In the genomic region with DNA sequence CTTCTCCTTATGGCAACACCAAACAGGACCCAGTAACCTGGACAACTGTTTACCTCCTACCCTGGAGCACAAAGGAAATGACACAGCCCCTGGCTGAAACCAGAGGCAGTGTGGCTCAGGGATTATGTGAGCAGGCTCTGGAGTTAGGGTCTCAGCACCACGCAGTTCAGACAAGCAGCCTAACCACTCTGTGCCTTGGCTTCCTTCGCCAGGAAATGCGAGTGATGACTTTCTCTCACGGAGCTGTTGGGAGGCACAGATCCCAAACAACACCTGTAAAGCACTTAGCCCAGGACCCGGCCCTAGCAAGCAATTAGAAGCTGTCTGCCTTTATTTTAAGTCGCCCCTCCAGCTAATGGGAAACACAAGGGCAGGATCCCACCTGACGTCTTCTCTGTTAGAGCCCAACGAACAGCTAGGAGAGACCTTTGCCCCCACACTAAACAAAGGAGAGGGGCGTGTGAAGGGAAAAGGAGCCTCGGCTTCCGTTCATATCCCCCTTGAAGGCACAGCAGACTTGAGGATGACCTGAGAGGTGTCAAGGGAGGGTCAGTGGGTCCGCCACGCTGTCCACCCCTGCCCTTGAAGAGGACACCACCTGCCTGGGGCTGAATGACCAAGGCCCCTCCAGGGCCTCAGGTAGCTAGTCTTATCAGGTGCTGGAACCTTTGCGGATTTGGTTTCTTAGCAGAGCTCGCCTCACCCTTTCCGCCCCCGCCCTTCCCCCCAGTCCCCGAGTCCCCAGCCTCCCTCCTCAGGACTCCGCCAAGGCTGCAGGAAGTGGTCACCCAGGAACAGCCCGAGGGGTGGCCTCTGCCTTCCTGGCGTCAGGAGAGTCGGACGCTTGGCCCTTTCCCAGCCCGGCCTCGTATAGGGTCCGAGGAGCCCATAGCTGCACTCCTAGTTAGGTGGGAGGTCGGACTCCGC, we compare ENCODE assay signal across 8 cellular contexts. TPM values are rescaled to one million over a fixed set of nuclear protein-coding genes. Genes with fewer than 3 reads are reported as not detected.
DNase-seq lines count a peak whose midpoint lies in the region; ATAC-seq and TF ChIP-seq lines count a peak whose summit lies in the region.

No MANE protein-coding gene starts in this region.

- CTCF ChIA-PET in PC-3 (lab: Charles Lee), result interaction anchor here (0.6 to 1.6 kb wide), 4 partner anchors 9 to 651 kb away, joined by 3 to 9 read pairs (median 4); no protein-coding TSS in a partner anchor

- WGBS in adipose tissue, 3 donors, result 5 to 10% (median 9%) methylated on average over 28 of the region's 28 CpGs

- H3K27me3 ChIP-seq in PC-3 (ENCODE audit: low read length), result no peaks in the 10 kb centered on the region
- H3K27me3 ChIP-seq in right atrium auricular region, result no peaks in the 10 kb centered on the region

- DNase-seq in AG09309 (ENCODE audit: low read depth) (no peak), PC-3 (peak; percentile 91), right atrium auricular region (ENCODE audit: low spot score) (no peak), putamen (ENCODE audit: low spot score) (peak; percentile 23)

- ATAC-seq in GM21529 (IDR thresholded peaks at IDR 0.05; ENCODE audit: unreplicated experiment) (peak; percentile 35), PC-3 (peak; percentile 54), HG03108 (IDR thresholded peaks at IDR 0.05; ENCODE audit: unreplicated experiment) (no peak), GM21576 (IDR thresholded peaks at IDR 0.05; ENCODE audit: unreplicated experiment) (no peak)

- H3K9me3 ChIP-seq in PC-3 (ENCODE audit: low read length) (no peaks in the 10 kb centered on the region), right atrium auricular region (no peaks in the 10 kb centered on the region)

- peak overlapping the region; percentile 93 for H3K4me2 ChIP-seq in PC-3 (ENCODE audit: low read length)

- intact Hi-C loops in PC-3 (cut with micrococcal nuclease), result loop anchor here (1.0 to 5.0 kb wide), 4 partner anchors 15 to 104 kb away; partner anchors contain the start of gene SRP9

- H3K4me1 ChIP-seq in PC-3 (ENCODE audit: insufficient read depth, low read length) (peaks cover 63% of the 10 kb centered on the region), right atrium auricular region (peaks cover 0 to 51% of the 10 kb centered on the region in 2 donors)

- peak overlapping the region; percentile 97 for H3K9ac ChIP-seq in PC-3 (ENCODE audit: low read length)

- H4K20me1 ChIP-seq in PC-3 (ENCODE audit: low read length), result peaks cover 23% of the 10 kb centered on the region; the same call in 1 of the 2 replicates

- H3K4me3 ChIP-seq in AG09309 (ENCODE audit: control insufficient read depth, low read depth, low read length) (peak overlapping the region; percentile 94), PC-3 (ENCODE audit: low read length) (peak overlapping the region; percentile 96), right atrium auricular region (peak overlapping the region; percentile 96 to 99)

- H2AFZ ChIP-seq in PC-3 (ENCODE audit: low read length), result peak overlapping the region; percentile 71

- TSS peak; percentile 41 for BruUV-seq in PC-3 (replicated peaks; lab: Mats Ljungman, UMichigan)

- no peaks in the 10 kb centered on the region for H3K9me2 ChIP-seq in PC-3 (replicated peaks; ENCODE audit: low read length)

- H3K36me3 ChIP-seq in PC-3 (ENCODE audit: low read depth, low read length) (peaks cover 13% of the 10 kb centered on the region), right atrium auricular region (no peaks in the 10 kb centered on the region)

- POLR2A ChIA-PET in PC-3 (lab: Charles Lee; ENCODE audit: unreplicated experiment), result interaction anchor here (0.6 to 1.2 kb wide), 8 partner anchors 10 to 421 kb away, joined by 3 to 16 read pairs (median 4); no protein-coding TSS in a partner anchor

- peaks cover 4% of the 10 kb centered on the region for H3F3A ChIP-seq in PC-3 (ENCODE audit: low read length, unreplicated experiment)

- peak overlapping the region; percentile 98 for H3K27ac ChIP-seq in PC-3 (ENCODE audit: low read length)
- peak overlapping the region; percentile 29 for H3K27ac ChIP-seq in adipose tissue (ENCODE audit: low read depth, low read length)
- H3K27ac ChIP-seq in right atrium auricular region, result peak overlapping the region; percentile 85 to 92

- TF ChIP-seq CTCF in AG09309 (IDR thresholded peaks at IDR 0.05; ENCODE audit: control insufficient read depth, insufficient read depth, low read depth, low read length, missing control alignments) (no peak), PC-3 (conservative IDR thresholded peaks at IDR 0.05; ENCODE audit: low read depth, low read length) (no peak), right atrium auricular region (IDR thresholded peaks at IDR 0.05) (no peak)

- H3K79me2 ChIP-seq in PC-3 (ENCODE audit: low read length), result peaks cover 67% of the 10 kb centered on the region

RNA-seq across cellular contexts. Expression of gene TMEM63A, which starts 0.8 kb away (rescaled TPM):
- total RNA-seq in PC-3 (2014; rRNA removed), result 47.5 and 59.3 TPM in 2 replicates
- 10 to 100 TPM; 26.2 to 51.8 (median 45.9) TPM for polyA plus RNA-seq in adipose tissue
- total RNA-seq in right atrium auricular region, result 10 to 100 TPM; 16.0 to 19.0 TPM

RNA-seq across cellular contexts. Expression of gene LEFTY1, which starts 7.6 kb away (rescaled TPM):
- total RNA-seq in PC-3 (2014; rRNA removed) (not detected in 2 replicates), right atrium auricular region (under 1 TPM in 1 of 2 donors, not detected in 1; 0.35 TPM)
- 10 to 100 TPM in 1 of 3 donors, under 1 TPM in 1, not detected in 1; 0.18 to 60.5 TPM for polyA plus RNA-seq in adipose tissue

RNA-seq across cellular contexts. Expression of gene PYCR2, which starts 42.7 kb away (rescaled TPM):
- total RNA-seq in PC-3 (2014; rRNA removed), result 57.7 and 69.0 TPM in 2 replicates
- polyA plus RNA-seq in adipose tissue, result 10 to 100 TPM; 44.1 to 59.5 (median 49.4) TPM
- total RNA-seq in right atrium auricular region, result 10 to 100 TPM; 50.3 to 57.3 TPM

RNA-seq across cellular contexts. Expression of gene LEFTY2, which starts 59.7 kb away (rescaled TPM):
- total RNA-seq in PC-3 (2014; rRNA removed) (not detected in 2 replicates), right atrium auricular region (under 1 TPM; 0.70 to 0.90 TPM)
- 10 to 100 TPM in 1 of 3 donors, 1 to 10 TPM in 2; 2.2 to 13.2 (median 4.8) TPM for polyA plus RNA-seq in adipose tissue

Comparison
In these comparisons a context has a peak if more than half of its experiments do, and no peak if none do; other contexts are left out.
1. DNase-seq: peak in PC-3 (single experiment) and putamen (single experiment); none in AG09309 (single experiment) and right atrium auricular region (single experiment).
2. ATAC-seq: peak in GM21529 (single experiment) and PC-3 (single experiment); none in HG03108 (single experiment) and GM21576 (single experiment).
3. H3K27ac ChIP-seq: peak in every context shown above with its lines; median percentile 98 in PC-3; 88 in right atrium auricular region; 29 in adipose tissue.
4. Peak in every context shown above with its lines, with median percentiles within 50 percentile points of each other: H3K4me3 ChIP-seq.